In genomic region chr1:3520419-3521378, GRCh38 we compare ENCODE assay signal across 1 cellular context.
TF ChIP-seq lines count a peak whose summit lies in the region.

No MANE protein-coding gene starts in this region.

TF ChIP-seq in K562, 482 proteins besides CTCF, POLR2A, EP300 and RAD21:
- TF ChIP-seq UBTF (IDR thresholded peaks at IDR 0.05; ENCODE audit: borderline replicate concordance in 1 of 2, low read depth in 2 of 2, low read length in 2 of 2): 0 out of 4 replicates have a peak, but pooled peaks of 1 of the 2 experiments have one; percentile 31
- peak; percentile 97 for TF ChIP-seq MIER1 (IDR thresholded peaks at IDR 0.05; ENCODE audit: low read depth)
- TF ChIP-seq PTBP1 (IDR thresholded peaks at IDR 0.05; ENCODE audit: low read depth, low read length): peak; percentile 98
- no peak for TF ChIP-seq ARID4B (CRISPR knock-in tag; IDR thresholded peaks at IDR 0.05)
- peak; percentile 74 for TF ChIP-seq ZFP36 (IDR thresholded peaks at IDR 0.05; ENCODE audit: low read depth, low read length, partially characterized antibody)
